Comparison of ENCODE assay signal across 13 cellular contexts in the genomic region with DNA sequence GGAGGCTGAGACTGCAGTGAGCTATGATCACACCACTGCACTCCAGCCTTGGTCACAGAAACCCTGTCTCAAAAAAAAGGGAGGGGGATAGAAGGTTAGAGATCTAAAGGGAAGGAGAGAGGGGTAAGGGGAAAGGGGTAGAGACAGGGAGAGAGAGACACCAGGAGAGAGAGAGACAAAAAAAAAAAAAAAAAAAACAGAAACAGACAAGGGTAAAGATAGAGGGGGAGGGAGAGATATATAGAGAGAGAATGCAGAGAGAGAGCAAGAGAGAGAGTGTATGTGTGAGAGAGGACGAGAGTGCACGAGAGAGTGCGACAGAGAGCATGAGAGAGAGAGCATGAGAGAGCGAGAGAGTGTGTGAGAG. TPM values are rescaled to one million over a fixed set of nuclear protein-coding genes. Genes with fewer than 3 reads are reported as not detected.
DNase-seq lines count a peak whose midpoint lies in the region; TF ChIP-seq lines count a peak whose summit lies in the region.
"Had no signal": no experiment of that assay in that cellular context is flagged by ENCODE, and none has a peak within 500 bp of the region (broad histone marks: within the 10 kb centered on the region; RNA-seq: fewer than 3 reads in every experiment).

No MANE protein-coding gene starts in this region.

- peak overlapping the region; percentile 76; the same call in 1 of the 2 replicates for H3K27ac ChIP-seq in DOHH2 (ENCODE audit: low read depth, low read length)
- H3K27ac ChIP-seq: coronary artery had no signal

- H3K27me3 ChIP-seq in DOHH2 (ENCODE audit: control insufficient read depth, low read length) = peaks cover 16% of the 10 kb centered on the region

- peak overlapping the region; percentile 94 for H3K4me2 ChIP-seq in DOHH2 (ENCODE audit: low read length)

- H4K20me1 ChIP-seq in DOHH2 (ENCODE audit: control insufficient read depth, insufficient read depth, low read depth, low read length) = no peaks in the 10 kb centered on the region

- H3K4me3 ChIP-seq in DOHH2 (ENCODE audit: low read length) = peak overlapping the region; percentile 77

- peak overlapping the region; percentile 86 to 96 (median 93) for H3K4me3 Mint-ChIP-seq in IgD-negative memory B cell
- H3K4me3 Mint-ChIP-seq in chondrocyte (ENCODE audit: unreplicated experiment) = peak overlapping the region; percentile 67
- peak overlapping the region; percentile 3 for H3K4me3 Mint-ChIP-seq in neural crest cell

- H3K4me1 ChIP-seq in DOHH2 (ENCODE audit: control insufficient read depth, low read length) = peaks cover 53% of the 10 kb centered on the region

- H3K36me3 Mint-ChIP-seq in IgD-negative memory B cell (peaks cover 2% of the 10 kb centered on the region), chondrocyte (ENCODE audit: low read depth) (peaks cover 2% of the 10 kb centered on the region), neural crest cell (ENCODE audit: low read depth) (no peaks in the 10 kb centered on the region)

- H3K27me3 Mint-ChIP-seq in IgD-negative memory B cell (peaks cover 12% of the 10 kb centered on the region), chondrocyte (ENCODE audit: low read depth) (peaks cover 53% of the 10 kb centered on the region), neural crest cell (ENCODE audit: low read depth) (peaks cover 86% of the 10 kb centered on the region)

- peak overlapping the region; percentile 93 to 98 (median 96) for H3K27ac Mint-ChIP-seq in IgD-negative memory B cell
- H3K27ac Mint-ChIP-seq in chondrocyte (ENCODE audit: unreplicated experiment) = peak overlapping the region; percentile 19
- H3K27ac Mint-ChIP-seq in neural crest cell (ENCODE audit: unreplicated experiment) = no peak overlapping the region

- no peaks in the 10 kb centered on the region for H3K9me2 ChIP-seq in DOHH2 (replicated peaks; ENCODE audit: control insufficient read depth, low read length)

- DNase-seq in chondrocyte (ENCODE audit: low spot score) (no peak), neural crest cell (ENCODE audit: low read depth, low spot score) (no peak), RPMI8226 (no peak), hippocampal formation (lab: John Stamatoyannopoulos, UW) (no peak)
- no peak for DNase-seq in stimulated activated naive CD4-positive, alpha-beta T cell treated with Interleukin-2 at 50 U/mL for 16 hours (lab: John Stamatoyannopoulos, UW)
- DNase-seq: GDM1, KBM-7, NCI-H2227 treated with DMSO at 0.1 percent for 48 hours had no signal

- peaks cover 4% of the 10 kb centered on the region for H3F3A ChIP-seq in DOHH2 (ENCODE audit: control insufficient read depth, insufficient read depth)

- peaks cover 11% of the 10 kb centered on the region for H3K36me3 ChIP-seq in DOHH2 (ENCODE audit: control insufficient read depth, low read length)

- TF ChIP-seq CTCF in DOHH2 (IDR thresholded peaks at IDR 0.05; ENCODE audit: low read depth, low read length, poor library complexity, severe bottlenecking) (no peak), chondrocyte (IDR thresholded peaks at IDR 0.05) (no peak), neural crest cell (conservative IDR thresholded peaks at IDR 0.05) (no peak)

- peaks cover 14% of the 10 kb centered on the region; the same call in 1 of the 2 replicates for H3K79me2 ChIP-seq in DOHH2 (ENCODE audit: control insufficient read depth, low read length)

- H3K9me3 Mint-ChIP-seq in IgD-negative memory B cell (no peaks in the 10 kb centered on the region), chondrocyte (ENCODE audit: low read depth) (no peaks in the 10 kb centered on the region), neural crest cell (no peaks in the 10 kb centered on the region)

- H3K4me1 Mint-ChIP-seq in IgD-negative memory B cell (peaks cover 24 to 38% (median 33%) of the 10 kb centered on the region in 3 donors), chondrocyte (ENCODE audit: low read depth) (peaks cover 43% of the 10 kb centered on the region), neural crest cell (peaks cover 29% of the 10 kb centered on the region)

- no peaks in the 10 kb centered on the region for H3K9me3 ChIP-seq in DOHH2 (ENCODE audit: control insufficient read depth, insufficient read depth, low read length)

RNA-seq across cellular contexts. Expression of gene CD70, which starts 4.2 kb away (rescaled TPM):
- 28.4 TPM for polyA plus RNA-seq in IgD-negative memory B cell
- 3.3 to 8.1 TPM (median 3.9 TPM) in 3 replicates for total RNA-seq in chondrocyte
- 0.41 TPM in 1 of 2 replicates, not detected in the other for total RNA-seq in neural crest cell
- total RNA-seq: omental fat pad, SK-MEL-5 had no signal

RNA-seq across cellular contexts. Expression of gene TNFSF9, which starts 55.9 kb away (rescaled TPM):
- 14.7 TPM for polyA plus RNA-seq in IgD-negative memory B cell
- 5.9 to 6.9 TPM (median 6.7 TPM) in 3 replicates for total RNA-seq in chondrocyte
- 1.3 and 1.4 TPM in 2 replicates for total RNA-seq in neural crest cell

Comparison
In these comparisons a context has a peak if more than half of its experiments do, and no peak if none do; other contexts are left out.
1. H3K4me3 Mint-ChIP-seq: peak in every context shown above with its lines; median percentile 93 in IgD-negative memory B cell; 67 in chondrocyte; 3 in neural crest cell.